ENCODE assay signal across 8 cellular contexts in genomic region chr9:136843801-136844740, GRCh38. TPM values are rescaled to one million over a fixed set of nuclear protein-coding genes. Genes with fewer than 3 reads are reported as not detected.
DNase-seq lines count a peak whose midpoint lies in the region; ATAC-seq and TF ChIP-seq lines count a peak whose summit lies in the region.
"Not testable (repeated sequence)": the region's sequence is repeated elsewhere in the genome, so short reads cannot be mapped to it uniquely, and the experiment has no call there.

No MANE protein-coding gene starts in this region.

- peak overlapping the region in 1 of 3 donors; percentile 56 for H3K27ac Mint-ChIP-seq in CD4-positive, CD25-positive, alpha-beta regulatory T cell
- not testable (repeated sequence) for H3K27ac Mint-ChIP-seq in T-helper 17 cell

- peaks cover 61% of the 10 kb centered on the region for H3K4me1 ChIP-seq in CD4-positive, CD25-positive, alpha-beta regulatory T cell (ENCODE audit: control insufficient read depth, insufficient read depth, low read length, poor library complexity, severe bottlenecking)
- H3K4me1 ChIP-seq in right cardiac atrium (ENCODE audit: control insufficient read depth, insufficient read depth, low read length): not testable (repeated sequence)
- H3K4me1 ChIP-seq in psoas muscle: peaks cover 13% of the 10 kb centered on the region

- intact Hi-C loops in right cardiac atrium (cut with DNase I) (loop anchor here in 1 of 4 donors (10.0 kb wide), 1 partner anchor 101 kb away; the partner anchor contains the start of genes C8G and FBXW5), psoas muscle (cut with DNase I) (loop anchor here in 1 of 2 donors (10.0 kb wide), 1 partner anchor 181 kb away; the partner anchor contains the start of gene ABCA2)

- not testable (repeated sequence) for H3K36me3 Mint-ChIP-seq in CD4-positive, CD25-positive, alpha-beta regulatory T cell; T-helper 17 cell (ENCODE audit: low read depth); activated T-cell treated with anti-CD3 and anti-CD28 coated beads, Interleukin-2, amount 50 U/mL, for 4 hours (ENCODE audit: insufficient read depth)

- H3K9me3 Mint-ChIP-seq in CD4-positive, CD25-positive, alpha-beta regulatory T cell; activated T-cell treated with anti-CD3 and anti-CD28 coated beads, Interleukin-2, amount 50 U/mL, for 4 hours: not testable (repeated sequence)

- H3K4me1 Mint-ChIP-seq in CD4-positive, CD25-positive, alpha-beta regulatory T cell: peaks cover 0 to 30% (median 3%) of the 10 kb centered on the region in 4 donors
- peaks cover 20% of the 10 kb centered on the region for H3K4me1 Mint-ChIP-seq in T-helper 17 cell
- peaks cover 22% of the 10 kb centered on the region for H3K4me1 Mint-ChIP-seq in activated T-cell treated with anti-CD3 and anti-CD28 coated beads, Interleukin-2, amount 50 U/mL, for 4 hours (ENCODE audit: low read depth)

- peak in 1 of 2 donors; percentile 7 for ATAC-seq in CD4-positive, CD25-positive, alpha-beta regulatory T cell (ENCODE audit: low read depth in 2 of 2)
- ATAC-seq in T-helper 17 cell: peak; percentile 20
- ATAC-seq in activated T-cell treated with anti-CD3 and anti-CD28 coated beads, Interleukin-2, amount 50 U/mL, for 4 hours: peak; percentile 9 to 11
- not testable (repeated sequence) for ATAC-seq in right cardiac atrium
- peak; percentile 5 to 38 (median 10) for ATAC-seq in psoas muscle

- TF ChIP-seq EP300 in Ishikawa (IDR thresholded peaks at IDR 0.05; ENCODE audit: borderline replicate concordance): not testable (repeated sequence)

- peak overlapping the region; percentile 76 to 94 (median 86) for H3K4me3 Mint-ChIP-seq in CD4-positive, CD25-positive, alpha-beta regulatory T cell
- H3K4me3 Mint-ChIP-seq in T-helper 17 cell: peak overlapping the region; percentile 49
- H3K4me3 Mint-ChIP-seq in activated T-cell treated with anti-CD3 and anti-CD28 coated beads, Interleukin-2, amount 50 U/mL, for 4 hours: peak overlapping the region; percentile 54

- peak; percentile 61 for TF ChIP-seq CTCF in psoas muscle (IDR thresholded peaks at IDR 0.05)

- H3K27ac ChIP-seq in CD4-positive, CD25-positive, alpha-beta regulatory T cell (ENCODE audit: insufficient read depth, low read length, poor library complexity, severe bottlenecking); right cardiac atrium (ENCODE audit: low read length); psoas muscle: not testable (repeated sequence)

- H3K27me3 ChIP-seq in CD4-positive, CD25-positive, alpha-beta regulatory T cell (ENCODE audit: control insufficient read depth, insufficient read depth, low read length); right cardiac atrium (ENCODE audit: control insufficient read depth, insufficient read depth): not testable (repeated sequence)
- peaks cover 0 to 24% (median 8%) of the 10 kb centered on the region in 3 donors for H3K27me3 ChIP-seq in psoas muscle (ENCODE audit: insufficient read depth in 3 of 3, low read length in 2 of 3)

- H3K36me3 ChIP-seq in CD4-positive, CD25-positive, alpha-beta regulatory T cell (ENCODE audit: control insufficient read depth, insufficient read depth, low read length): not testable (repeated sequence)
- peaks cover 0 to 13% of the 10 kb centered on the region in 2 donors for H3K36me3 ChIP-seq in psoas muscle (ENCODE audit: insufficient read depth in 1 of 2, low read depth in 1 of 2)

- H3K27me3 Mint-ChIP-seq in CD4-positive, CD25-positive, alpha-beta regulatory T cell: peaks cover 31% of the 10 kb centered on the region
- H3K27me3 Mint-ChIP-seq in T-helper 17 cell: peaks cover 12% of the 10 kb centered on the region
- H3K27me3 Mint-ChIP-seq in activated T-cell treated with anti-CD3 and anti-CD28 coated beads, Interleukin-2, amount 50 U/mL, for 4 hours (ENCODE audit: low read depth): peaks cover 16% of the 10 kb centered on the region

- not testable (repeated sequence) for H3K9me3 ChIP-seq in CD4-positive, CD25-positive, alpha-beta regulatory T cell (ENCODE audit: control insufficient read depth in 2 of 2, low read length in 2 of 2); T-helper 17 cell (ENCODE audit: control insufficient read depth, low read length, poor library complexity, severe bottlenecking); right cardiac atrium (ENCODE audit: control insufficient read depth, low read length); psoas muscle

- peak; percentile 37 to 60 (median 48) for DNase-seq in CD4-positive, CD25-positive, alpha-beta regulatory T cell
- DNase-seq in T-helper 17 cell: peak; percentile 33 to 59 (median 44)
- peak; percentile 64 for DNase-seq in activated T-cell treated with anti-CD3 and anti-CD28 coated beads, Interleukin-2, amount 50 U/mL, for 4 hours
- DNase-seq in central memory CD4-positive, alpha-beta T cell: peak; percentile 40
- peak in 2 of 3 donors; percentile 81 for DNase-seq in right cardiac atrium
- peak in 1 of 2 donors; percentile 79 for DNase-seq in psoas muscle
- DNase-seq in stimulated activated naive CD4-positive, alpha-beta T cell (lab: John Stamatoyannopoulos, UW): peak; percentile 20 to 62 (median 46)

- not testable (repeated sequence) for H3K4me3 ChIP-seq in CD4-positive, CD25-positive, alpha-beta regulatory T cell (ENCODE audit: low read depth, low read length); right cardiac atrium (ENCODE audit: low read length)
- H3K4me3 ChIP-seq in psoas muscle: peak overlapping the region; percentile 63

- 13% methylated on average over 99 of the region's 99 CpGs for WGBS in right cardiac atrium
- 17 to 25% (median 22%) methylated on average over 69 to 99 of the region's 99 CpGs for WGBS in psoas muscle, 3 donors

- not testable (repeated sequence) for TF ChIP-seq RAD21 in Ishikawa (IDR thresholded peaks at IDR 0.05; ENCODE audit: low read depth)

TF ChIP-seq in Ishikawa, 13 proteins besides CTCF, POLR2A, EP300 and RAD21:
- TF ChIP-seq ZBTB7A (IDR thresholded peaks at IDR 0.05; ENCODE audit: low read depth): 0 out of 2 replicates have a peak, but pooled peaks have one; percentile 29

RNA-seq across cellular contexts. Expression of gene AJM1, which starts 1.8 kb away (rescaled TPM):
- total RNA-seq in CD4-positive, CD25-positive, alpha-beta regulatory T cell: 4.3 TPM
- polyA plus RNA-seq in CD4-positive, CD25-positive, alpha-beta regulatory T cell: under 1 TPM in 2 of 4 donors, not detected in 2; 0.10 to 0.11 TPM
- total RNA-seq in T-helper 17 cell: 1 to 10 TPM; 2.9 to 3.7 TPM
- 1 to 10 TPM; 1.5 to 2.2 (median 1.7) TPM for total RNA-seq in activated T-cell treated with anti-CD3 and anti-CD28 coated beads, Interleukin-2, amount 50 U/mL, for 4 hours
- total RNA-seq in right cardiac atrium: 10 to 100 TPM in 1 of 4 donors, 1 to 10 TPM in 3; 4.4 to 11.5 (median 8.0) TPM
- polyA plus RNA-seq in right cardiac atrium: 4.3 TPM
- 1 to 10 TPM; 1.3 to 4.9 (median 3.5) TPM for total RNA-seq in psoas muscle
- 1 to 10 TPM; 1.6 to 2.0 (median 1.7) TPM for polyA plus RNA-seq in psoas muscle

RNA-seq across cellular contexts. Expression of gene PHPT1, which starts 5.1 kb away (rescaled TPM):
- 33.7 TPM for total RNA-seq in CD4-positive, CD25-positive, alpha-beta regulatory T cell
- polyA plus RNA-seq in CD4-positive, CD25-positive, alpha-beta regulatory T cell: 10 to 100 TPM; 65.4 to 95.8 (median 80.3) TPM
- total RNA-seq in T-helper 17 cell (10 to 100 TPM; 33.8 to 36.2 TPM), right cardiac atrium (100 to 1,000 TPM; 176 to 227 (median 203) TPM), psoas muscle (100 to 1,000 TPM; 154 to 272 (median 220) TPM)
- total RNA-seq in activated T-cell treated with anti-CD3 and anti-CD28 coated beads, Interleukin-2, amount 50 U/mL, for 4 hours: 100 to 1,000 TPM; 112 to 120 (median 119) TPM
- polyA plus RNA-seq in right cardiac atrium (329 TPM), psoas muscle (100 to 1,000 TPM; 228 to 295 (median 288) TPM)

RNA-seq across cellular contexts. Expression of gene MAMDC4, which starts 8.1 kb away (rescaled TPM):
- total RNA-seq in CD4-positive, CD25-positive, alpha-beta regulatory T cell: 2.7 TPM
- under 1 TPM in 1 of 4 donors, not detected in 3; 0.30 TPM for polyA plus RNA-seq in CD4-positive, CD25-positive, alpha-beta regulatory T cell
- 1 to 10 TPM; 3.4 TPM for total RNA-seq in T-helper 17 cell
- 10 to 100 TPM; 10.7 to 13.9 (median 11.0) TPM for total RNA-seq in activated T-cell treated with anti-CD3 and anti-CD28 coated beads, Interleukin-2, amount 50 U/mL, for 4 hours
- total RNA-seq in right cardiac atrium: 10 to 100 TPM in 1 of 4 donors, 1 to 10 TPM in 3; 3.0 to 10.8 (median 5.8) TPM
- polyA plus RNA-seq in right cardiac atrium: 5.2 TPM
- total RNA-seq in psoas muscle: 1 to 10 TPM; 1.7 to 4.7 (median 3.1) TPM
- 1 to 10 TPM; 2.1 to 7.9 (median 2.4) TPM for polyA plus RNA-seq in psoas muscle

RNA-seq across cellular contexts. Expression of gene EDF1, which starts 22.0 kb away (rescaled TPM):
- 219 TPM for total RNA-seq in CD4-positive, CD25-positive, alpha-beta regulatory T cell
- 100 to 1,000 TPM; 297 to 398 (median 339) TPM for polyA plus RNA-seq in CD4-positive, CD25-positive, alpha-beta regulatory T cell
- 100 to 1,000 TPM; 212 to 224 TPM for total RNA-seq in T-helper 17 cell
- total RNA-seq in activated T-cell treated with anti-CD3 and anti-CD28 coated beads, Interleukin-2, amount 50 U/mL, for 4 hours: 100 to 1,000 TPM; 330 to 366 (median 351) TPM
- 100 to 1,000 TPM; 279 to 331 (median 301) TPM for total RNA-seq in right cardiac atrium
- polyA plus RNA-seq in right cardiac atrium: 417 TPM
- 100 to 1,000 TPM; 254 to 371 (median 331) TPM for total RNA-seq in psoas muscle
- 100 to 1,000 TPM; 241 to 534 (median 365) TPM for polyA plus RNA-seq in psoas muscle

RNA-seq across cellular contexts. Expression of gene RABL6, which starts 36.3 kb away (rescaled TPM):
- total RNA-seq in CD4-positive, CD25-positive, alpha-beta regulatory T cell: 63.6 TPM
- polyA plus RNA-seq in CD4-positive, CD25-positive, alpha-beta regulatory T cell: 10 to 100 TPM in 2 of 4 donors, 1 to 10 TPM in 2; 9.4 to 13.9 (median 10.6) TPM
- total RNA-seq in T-helper 17 cell (10 to 100 TPM; 55.6 to 59.7 TPM), right cardiac atrium (10 to 100 TPM; 67.3 to 73.6 (median 71.6) TPM), psoas muscle (10 to 100 TPM; 74.4 to 90.5 (median 88.3) TPM)
- 100 to 1,000 TPM in 2 of 3 donors, 10 to 100 TPM in 1; 90.6 to 103 (median 100) TPM for total RNA-seq in activated T-cell treated with anti-CD3 and anti-CD28 coated beads, Interleukin-2, amount 50 U/mL, for 4 hours
- polyA plus RNA-seq in right cardiac atrium (87.2 TPM), psoas muscle (10 to 100 TPM; 73.0 to 82.5 (median 75.4) TPM)
